In the genomic region with DNA sequence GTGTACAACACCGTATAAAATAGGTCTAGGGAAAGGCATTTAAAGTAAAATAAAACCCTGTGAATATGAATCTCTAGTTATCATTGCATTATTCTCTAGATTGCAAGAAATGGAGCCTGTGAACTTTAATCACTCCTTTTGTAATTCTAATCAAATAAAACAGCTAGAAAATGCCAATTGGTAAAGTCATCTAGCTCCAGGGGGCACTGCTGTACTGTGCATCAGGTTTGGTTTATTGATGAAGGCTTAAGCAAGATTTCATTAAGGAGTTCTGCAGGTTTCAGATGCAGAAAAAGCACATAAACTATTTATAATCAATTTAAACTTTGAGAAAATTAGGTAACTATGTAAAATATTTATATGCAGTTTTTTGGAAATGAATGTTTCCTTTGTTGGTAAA, we compare ENCODE assay signal across 9 cellular contexts.
DNase-seq lines count a peak whose midpoint lies in the region; ATAC-seq and TF ChIP-seq lines count a peak whose summit lies in the region.
"Had no signal": no experiment of that assay in that cellular context is flagged by ENCODE, and none has a peak within 500 bp of the region (broad histone marks: within the 10 kb centered on the region; RNA-seq: fewer than 3 reads in every experiment).

No MANE protein-coding gene starts in this region.

- peak; percentile 20 for DNase-seq in activated naive CD4-positive, alpha-beta T cell treated with anti-CD3 and anti-CD28 coated beads for 36 hours
- no peak for DNase-seq in activated naive CD4-positive, alpha-beta T cell treated with anti-CD3 and anti-CD28 coated beads, Interleukin-2, amount 50 U/mL, for 16 hours
- DNase-seq in NCI-H774 (lab: John Stamatoyannopoulos, UW) (peak; percentile 39), fibroblast of lung (ENCODE audit: low read depth in 2 of 2) (peak; percentile 3 to 79), testis (peak; percentile 48), NCI-H128 (lab: John Stamatoyannopoulos, UW; ENCODE audit: unreplicated experiment) (no peak)

- H3K4me2 ChIP-seq in fibroblast of lung (ENCODE audit: extremely low read depth, insufficient read depth, low read length): no peak overlapping the region

- H4K20me1 ChIP-seq in fibroblast of lung (ENCODE audit: control insufficient read depth, extremely low read depth, insufficient read depth, low read length): no peaks in the 10 kb centered on the region

- CTCF ChIA-PET in activated naive CD4-positive, alpha-beta T cell treated with anti-CD3 and anti-CD28 coated beads for 36 hours (lab: Charles Lee): no interaction called here

- intact Hi-C loops in activated naive CD4-positive, alpha-beta T cell treated with anti-CD3 and anti-CD28 coated beads for 36 hours (cut with micrococcal nuclease): no loop called here
- intact Hi-C loops in testis (cut with DNase I; ENCODE audit: low total_unique reads): no loop called here

- no peak overlapping the region for H3K9ac ChIP-seq in fibroblast of lung (ENCODE audit: insufficient read depth, low read length)

- TF ChIP-seq POLR2A in testis (IDR thresholded peaks at IDR 0.05): no peak

- no peak overlapping the region for H3K4me3 ChIP-seq in fibroblast of lung (replicated peaks in 1 of 4; ENCODE audit: control extremely low read depth in 1 of 4, insufficient read depth in 1 of 4, low read depth in 3 of 4, low read length in 4 of 4)
- no peak overlapping the region for H3K4me3 ChIP-seq in testis

- H3K4me3 Mint-ChIP-seq in activated naive CD4-positive, alpha-beta T cell treated with anti-CD3 and anti-CD28 coated beads for 36 hours: no peak overlapping the region

- no peaks in the 10 kb centered on the region for H3K4me1 Mint-ChIP-seq in activated naive CD4-positive, alpha-beta T cell treated with anti-CD3 and anti-CD28 coated beads for 36 hours (ENCODE audit: low read depth)

- H3K27me3 Mint-ChIP-seq in activated naive CD4-positive, alpha-beta T cell treated with anti-CD3 and anti-CD28 coated beads for 36 hours (ENCODE audit: low read depth): peaks cover 3% of the 10 kb centered on the region

- no peak overlapping the region for H3K27ac Mint-ChIP-seq in activated naive CD4-positive, alpha-beta T cell treated with anti-CD3 and anti-CD28 coated beads for 36 hours

- H2AFZ ChIP-seq in fibroblast of lung (ENCODE audit: low read length): no peak overlapping the region

- H3K4me1 ChIP-seq in fibroblast of lung (ENCODE audit: control insufficient read depth, extremely low read depth, insufficient read depth, low read length) (no peaks in the 10 kb centered on the region), testis (no peaks in the 10 kb centered on the region)

- H3K36me3 Mint-ChIP-seq in activated naive CD4-positive, alpha-beta T cell treated with anti-CD3 and anti-CD28 coated beads for 36 hours (ENCODE audit: low read depth): no peaks in the 10 kb centered on the region

- ATAC-seq in HG03439 (IDR thresholded peaks at IDR 0.05; ENCODE audit: unreplicated experiment) (no peak), HG03095 (IDR thresholded peaks at IDR 0.05; ENCODE audit: unreplicated experiment) (no peak)

- peak; percentile 34 to 54 for TF ChIP-seq CTCF in fibroblast of lung (conservative IDR thresholded peaks at IDR 0.05 in 1 of 2, IDR thresholded peaks at IDR 0.05 in 1 of 2; ENCODE audit: low read depth in 1 of 2, low read length in 2 of 2)
- TF ChIP-seq CTCF in testis (IDR thresholded peaks at IDR 0.05): no peak

- H3K9me3 ChIP-seq in fibroblast of lung (ENCODE audit: control insufficient read depth, insufficient read depth, low read depth, low read length) (no peaks in the 10 kb centered on the region), testis (no peaks in the 10 kb centered on the region)
- H3K9me3 ChIP-seq: neutrophil had no signal

- H3K9me3 Mint-ChIP-seq in activated naive CD4-positive, alpha-beta T cell treated with anti-CD3 and anti-CD28 coated beads for 36 hours: peaks cover 11% of the 10 kb centered on the region

- H3K27ac ChIP-seq in fibroblast of lung (ENCODE audit: insufficient read depth, low read length) (no peak overlapping the region), testis (no peak overlapping the region)
- H3K27ac ChIP-seq: neutrophil had no signal

- H3K36me3 ChIP-seq in fibroblast of lung (ENCODE audit: control insufficient read depth, insufficient read depth, low read length) (no peaks in the 10 kb centered on the region), testis (ENCODE audit: low read depth, missing control alignments) (no peaks in the 10 kb centered on the region)
- H3K36me3 ChIP-seq: neutrophil had no signal

- no peaks in the 10 kb centered on the region for H3K27me3 ChIP-seq in fibroblast of lung (ENCODE audit: control insufficient read depth, insufficient read depth, low read length)
- H3K27me3 ChIP-seq in testis: no peaks in the 10 kb centered on the region
- H3K27me3 ChIP-seq: neutrophil had no signal

- no peaks in the 10 kb centered on the region for H3K79me2 ChIP-seq in fibroblast of lung (ENCODE audit: control insufficient read depth, insufficient read depth, low read length)

- WGBS in testis, 2 donors: 68 to 74% methylated on average over 1 of the region's 1 CpG

Comparison
In these comparisons a context has a peak if more than half of its experiments do, and no peak if none do; other contexts are left out.
1. DNase-seq: peak in activated naive CD4-positive, alpha-beta T cell treated with anti-CD3 and anti-CD28 coated beads for 36 hours (single experiment), NCI-H774 (single experiment), fibroblast of lung (2 of 2) and testis (single experiment); none in activated naive CD4-positive, alpha-beta T cell treated with anti-CD3 and anti-CD28 coated beads, Interleukin-2, amount 50 U/mL, for 16 hours (single experiment) and NCI-H128 (single experiment).
2. CTCF ChIP-seq: peak in fibroblast of lung (2 of 2); none in testis (0 of 3).